In the genomic region with DNA sequence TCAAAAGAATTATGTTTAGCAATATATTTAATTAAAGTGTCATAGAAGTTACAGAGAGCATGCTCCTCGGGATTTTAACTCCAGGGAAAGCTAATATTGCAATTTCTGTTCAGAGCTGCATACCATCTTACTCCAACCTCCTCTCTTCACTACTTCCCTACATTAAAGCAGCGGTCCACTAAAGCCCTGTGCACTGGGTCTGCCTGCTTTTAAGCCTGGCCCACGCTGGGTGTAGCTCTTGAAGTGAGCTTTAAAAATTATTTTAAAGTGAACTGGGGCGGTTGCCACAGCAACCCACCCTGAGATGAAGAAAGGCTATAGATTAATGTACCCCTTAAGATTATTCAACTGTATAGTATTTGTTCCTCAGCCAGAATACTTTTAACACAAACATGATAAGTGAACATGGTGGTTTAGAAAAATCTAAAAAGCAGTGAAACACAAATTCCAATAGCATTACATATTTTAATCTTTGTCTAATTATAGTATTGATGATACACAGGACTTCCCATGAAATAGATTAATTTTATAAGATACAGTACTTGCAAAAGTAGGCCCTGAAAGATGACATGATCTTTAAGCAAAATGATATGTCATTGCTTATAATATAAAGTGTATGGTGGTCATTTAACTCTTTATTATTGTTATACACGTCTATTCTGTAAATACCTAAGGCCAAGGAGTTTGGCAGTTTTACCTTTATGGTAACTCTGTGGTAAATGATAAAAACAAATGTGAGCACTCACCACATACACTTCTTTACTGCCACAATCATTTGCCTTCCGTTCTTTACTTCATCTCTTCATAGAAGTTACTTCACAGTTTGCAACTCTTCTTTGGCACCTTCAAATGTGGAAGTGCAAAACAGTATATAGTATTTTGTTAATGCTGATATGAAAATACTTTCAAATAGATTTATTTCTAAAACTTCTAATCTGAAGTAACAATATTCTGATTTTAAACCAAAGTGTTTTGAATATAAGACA, we compare ENCODE assay signal across 11 cellular contexts. TPM values are rescaled to one million over a fixed set of nuclear protein-coding genes. Genes with fewer than 3 reads are reported as not detected.
DNase-seq lines count a peak whose midpoint lies in the region; ATAC-seq and TF ChIP-seq lines count a peak whose summit lies in the region.
"Had no signal": no experiment of that assay in that cellular context is flagged by ENCODE, and none has a peak within 500 bp of the region (broad histone marks: within the 10 kb centered on the region; RNA-seq: fewer than 3 reads in every experiment).

No MANE protein-coding gene starts in this region.

- DNase-seq in Karpas-422 (peak; percentile 77), dedifferentiated amniotic fluid mesenchymal stem cell (ENCODE audit: extremely low spot score) (peak; percentile 5), NCI-H1092 treated with DMSO at 0.1 percent for 48 hours (lab: John Stamatoyannopoulos, UW) (no peak), omental fat pad (ENCODE audit: low spot score) (no peak)
- no peak for DNase-seq in CD4-positive, alpha-beta T cell
- DNase-seq: activated gamma-delta T cell, immature natural killer cell, WERI-Rb-1 had no signal

- no peaks in the 10 kb centered on the region for H3K9me3 ChIP-seq in Karpas-422 (ENCODE audit: low read length)
- no peaks in the 10 kb centered on the region for H3K9me3 ChIP-seq in skeletal muscle tissue (ENCODE audit: control insufficient read depth in 3 of 3, low read length in 3 of 3)
- H3K9me3 ChIP-seq in CD4-positive, alpha-beta T cell (ENCODE audit: control insufficient read depth, low read length): no peaks in the 10 kb centered on the region

- no peaks in the 10 kb centered on the region for H3K36me3 ChIP-seq in Karpas-422 (ENCODE audit: insufficient read depth, low read length)
- H3K36me3 ChIP-seq in skeletal muscle tissue (ENCODE audit: control insufficient read depth in 3 of 3, insufficient read depth in 3 of 3, low read length in 3 of 3): peaks cover 0 to 4% (median 0%) of the 10 kb centered on the region in 3 donors
- H3K36me3 ChIP-seq: WERI-Rb-1 had no signal

- H3K27me3 Mint-ChIP-seq in CD4-positive, alpha-beta T cell: peaks cover 87% of the 10 kb centered on the region

- peaks cover 15% of the 10 kb centered on the region for H3K79me2 ChIP-seq in Karpas-422 (ENCODE audit: low read length)

- peak overlapping the region; percentile 80 for H3K4me3 ChIP-seq in Karpas-422 (ENCODE audit: low read length)
- H3K4me3 ChIP-seq in skeletal muscle tissue (ENCODE audit: low read length in 3 of 3): peak overlapping the region in 2 of 3 donors; percentile 16 to 33

- H3K4me1 ChIP-seq in Karpas-422 (ENCODE audit: low read length): peaks cover 65% of the 10 kb centered on the region
- H3K4me1 ChIP-seq in skeletal muscle tissue (ENCODE audit: control insufficient read depth in 3 of 3, insufficient read depth in 3 of 3, low read length in 3 of 3): peaks cover 26 to 60% (median 37%) of the 10 kb centered on the region in 3 donors

- no peaks in the 10 kb centered on the region for H3K9me2 ChIP-seq in Karpas-422 (replicated peaks; ENCODE audit: insufficient read depth, low read length)

- peaks cover 26% of the 10 kb centered on the region for H3K4me1 Mint-ChIP-seq in CD4-positive, alpha-beta T cell (ENCODE audit: low read depth)

- peak overlapping the region; percentile 98 for H3K4me2 ChIP-seq in Karpas-422 (ENCODE audit: low read depth, low read length, poor library complexity, severe bottlenecking)

- POLR2A ChIA-PET in CD4-positive, alpha-beta T cell (lab: Charles Lee): no interaction called here

- no peak overlapping the region for H3K4me3 Mint-ChIP-seq in CD4-positive, alpha-beta T cell

- no peak for TF ChIP-seq CTCF in CD4-positive, alpha-beta T cell (IDR thresholded peaks at IDR 0.05)
- no peak for TF ChIP-seq CTCF in omental fat pad (IDR thresholded peaks at IDR 0.05)

- peak overlapping the region; percentile 91 for H3K27ac ChIP-seq in Karpas-422 (ENCODE audit: low read length)
- peak overlapping the region; percentile 84 for H3K27ac ChIP-seq in skeletal muscle tissue (ENCODE audit: low read depth, low read length)
- H3K27ac ChIP-seq in CD4-positive, alpha-beta T cell (ENCODE audit: low read depth, low read length): no peak overlapping the region
- H3K27ac ChIP-seq: WERI-Rb-1 had no signal

- H3K9me3 Mint-ChIP-seq in CD4-positive, alpha-beta T cell: no peaks in the 10 kb centered on the region
- H3K9me3 Mint-ChIP-seq: immature natural killer cell had no signal

- H2AFZ ChIP-seq in Karpas-422 (ENCODE audit: low read length): peak overlapping the region; percentile 61

- H3K36me3 Mint-ChIP-seq in CD4-positive, alpha-beta T cell (ENCODE audit: low read depth): no peaks in the 10 kb centered on the region
- H3K36me3 Mint-ChIP-seq: immature natural killer cell had no signal

- peak overlapping the region; percentile 88 for H3K9ac ChIP-seq in Karpas-422 (ENCODE audit: low read length)
- H3K9ac ChIP-seq in skeletal muscle tissue (ENCODE audit: low read depth in 1 of 3, low read length in 3 of 3): peak overlapping the region; percentile 44 to 47 (median 45)

- no peaks in the 10 kb centered on the region for H3K27me3 ChIP-seq in Karpas-422 (ENCODE audit: low read length)
- H3K27me3 ChIP-seq in skeletal muscle tissue (ENCODE audit: control insufficient read depth in 3 of 3, insufficient read depth in 3 of 3, low read length in 3 of 3): no peaks in the 10 kb centered on the region
- peaks cover 55% of the 10 kb centered on the region for H3K27me3 ChIP-seq in CD4-positive, alpha-beta T cell (ENCODE audit: control insufficient read depth, insufficient read depth, low read length)

- intact Hi-C loops in CD4-positive, alpha-beta T cell (cut with DNase I, micrococcal nuclease): no loop called here

- H3K27ac Mint-ChIP-seq in CD4-positive, alpha-beta T cell: no peak overlapping the region

- CTCF ChIA-PET in CD4-positive, alpha-beta T cell (lab: Charles Lee): interaction anchor here (0.5 kb wide), 1 partner anchor 34 kb away, joined by 4 read pairs; no protein-coding TSS in a partner anchor

- no peaks in the 10 kb centered on the region for H4K20me1 ChIP-seq in Karpas-422 (ENCODE audit: insufficient read depth, low read depth, low read length)

- ATAC-seq in GM18498 (IDR thresholded peaks at IDR 0.05; ENCODE audit: unreplicated experiment) (peak; percentile 20), HG02938 (IDR thresholded peaks at IDR 0.05; ENCODE audit: unreplicated experiment) (no peak), omental fat pad (ENCODE audit: low FRiP score) (no peak)
- ATAC-seq in CD4-positive, alpha-beta T cell (ENCODE audit: poor library complexity): no peak

RNA-seq across cellular contexts. Expression of a gene that starts 4.1 kb away (rescaled TPM):
- 105 and 171 TPM in 2 replicates for total RNA-seq in Karpas-422 (2014; rRNA removed; shearing (Covaris generic); ENCODE audit: low replicate concordance)
- total RNA-seq in skeletal muscle tissue: 464 TPM
- under 1 TPM; 0.60 to 0.87 TPM for total RNA-seq in CD4-positive, alpha-beta T cell
- 10 to 100 TPM; 25.4 to 97.7 (median 44.0) TPM for total RNA-seq in omental fat pad

Comparison
In these comparisons a context has a peak if more than half of its experiments do, and no peak if none do; other contexts are left out.
1. DNase-seq: peak in Karpas-422 (single experiment) and dedifferentiated amniotic fluid mesenchymal stem cell (single experiment); none in CD4-positive, alpha-beta T cell (0 of 10), NCI-H1092 treated with DMSO at 0.1 percent for 48 hours (single experiment) and omental fat pad (single experiment).
2. RNA of a gene that starts 4.1 kb away (total RNA-seq): 464 TPM in skeletal muscle tissue (single experiment), 105 to 171 TPM in Karpas-422 and 25.4 to 97.7 TPM in omental fat pad; 0.60 to 0.87 TPM in CD4-positive, alpha-beta T cell; every median in the first group is over 10 times any median in the second.